In genomic region chr13:96822900-96823299, GRCh38 we compare ENCODE assay signal across 8 cellular contexts.
DNase-seq lines count a peak whose midpoint lies in the region; ATAC-seq and TF ChIP-seq lines count a peak whose summit lies in the region.

No MANE protein-coding gene starts in this region.

- no peaks in the 10 kb centered on the region for H3K4me1 ChIP-seq in A673 (ENCODE audit: insufficient read depth, low read length, poor library complexity, severe bottlenecking)

- no peak overlapping the region for H3K27ac ChIP-seq in A673 (ENCODE audit: low read depth, low read length, poor library complexity, severe bottlenecking)

- H3K9me3 ChIP-seq in A673 (ENCODE audit: low read depth, low read length, poor library complexity, severe bottlenecking) = no peaks in the 10 kb centered on the region

- CTCF ChIA-PET in A673 (lab: Charles Lee) = interaction anchor here (0.6 kb wide), 1 partner anchor 163 kb away, joined by 3 read pairs; no protein-coding TSS in a partner anchor

- H3K27me3 ChIP-seq in A673 (replicated peaks; ENCODE audit: insufficient read depth, low read depth, low read length, poor library complexity) = no peaks in the 10 kb centered on the region

- H3K4me3 ChIP-seq in A673 (ENCODE audit: low read depth, low read length, poor library complexity, severe bottlenecking) = no peak overlapping the region

- peak; percentile 81 for ATAC-seq in GM19351 (IDR thresholded peaks at IDR 0.05; ENCODE audit: unreplicated experiment)
- ATAC-seq in HG03097 (IDR thresholded peaks at IDR 0.05; ENCODE audit: low FRiP score, unreplicated experiment) = no peak

- intact Hi-C loops in A673 (cut with micrococcal nuclease; ENCODE audit: unreplicated experiment) = no loop called here

- no TSS peak for BruUV-seq in A673 (replicated peaks; lab: Mats Ljungman, UMichigan)

- no peaks in the 10 kb centered on the region for H3K36me3 ChIP-seq in A673 (ENCODE audit: insufficient read depth, low read length, poor library complexity, severe bottlenecking)

- TF ChIP-seq CTCF in A673 (conservative IDR thresholded peaks at IDR 0.05; ENCODE audit: low read depth, low read length) = peak; percentile 40

- POLR2A ChIA-PET in A673 (lab: Charles Lee; ENCODE audit: low non-redundant PET) = no interaction called here

- DNase-seq in A673 (ENCODE audit: low spot score) (peak; percentile 24), NCI-H82 treated with DMSO at 0.1 percent for 48 hours (lab: John Stamatoyannopoulos, UW; ENCODE audit: unreplicated experiment) (peak; percentile 38), fibroblast of the conjunctiva (ENCODE audit: low read depth) (peak; percentile 12), UCSD-AML1 (lab: John Stamatoyannopoulos, UW; ENCODE audit: unreplicated experiment) (no peak), dedifferentiated amniotic fluid mesenchymal stem cell (ENCODE audit: extremely low spot score) (no peak)
- DNase-seq in stimulated activated CD4-positive, alpha-beta T cell treated with anti-CD3 and anti-CD28 coated beads, Interleukin-4, amount 100 ng/mL, for 24 hours = no peak

Comparison
In these comparisons a context has a peak if more than half of its experiments do, and no peak if none do; other contexts are left out.
1. DNase-seq: peak in A673 (single experiment), NCI-H82 treated with DMSO at 0.1 percent for 48 hours (single experiment) and fibroblast of the conjunctiva (single experiment); none in UCSD-AML1 (single experiment), dedifferentiated amniotic fluid mesenchymal stem cell (single experiment) and stimulated activated CD4-positive, alpha-beta T cell treated with anti-CD3 and anti-CD28 coated beads, Interleukin-4, amount 100 ng/mL, for 24 hours (single experiment).